Comparison of ENCODE assay signal across 26 cellular contexts in genomic region chr7:117755136-117755535, GRCh38.
DNase-seq lines count a peak whose midpoint lies in the region; ATAC-seq lines count a peak whose summit lies in the region.
"Had no signal": no experiment of that assay in that cellular context is flagged by ENCODE, and none has a peak within 500 bp of the region (broad histone marks: within the 10 kb centered on the region; RNA-seq: fewer than 3 reads in every experiment).

No MANE protein-coding gene starts in this region.

- peaks cover 0 to 6% of the 10 kb centered on the region in 2 donors for H3K27me3 Mint-ChIP-seq in T-cell

- H3K27ac Mint-ChIP-seq in T-cell = no peak overlapping the region
- H3K27ac Mint-ChIP-seq: CD4-positive, alpha-beta memory T cell; IgD-negative memory B cell had no signal

- H3K9me3 Mint-ChIP-seq in T-cell = no peaks in the 10 kb centered on the region
- H3K9me3 Mint-ChIP-seq: CD4-positive, alpha-beta memory T cell; IgD-negative memory B cell had no signal

- H3K4me1 Mint-ChIP-seq in T-cell = no peaks in the 10 kb centered on the region
- H3K4me1 Mint-ChIP-seq: CD4-positive, alpha-beta memory T cell; IgD-negative memory B cell had no signal

- H3K27ac ChIP-seq in cingulate gyrus (ENCODE audit: low read depth, low read length) = peak overlapping the region; percentile 74
- H3K27ac ChIP-seq: HL-60, KMS-11, SJCRH30 had no signal

- ATAC-seq in T-cell (replicated peaks in 1 of 4) = no peak
- ATAC-seq: HCT116, PC-3 had no signal

- no peak overlapping the region for H3K4me3 Mint-ChIP-seq in T-cell
- H3K4me3 Mint-ChIP-seq: CD4-positive, alpha-beta memory T cell; IgD-negative memory B cell had no signal

- peak; percentile 39 for DNase-seq in inferior parietal cortex (ENCODE audit: extremely low spot score)
- peak; percentile 49 for DNase-seq in putamen (ENCODE audit: low spot score)
- DNase-seq in DMS 273 (lab: John Stamatoyannopoulos, UW; ENCODE audit: unreplicated experiment) = no peak
- no peak for DNase-seq in stimulated activated naive CD4-positive, alpha-beta T cell (lab: John Stamatoyannopoulos, UW)
- DNase-seq in T-cell = no peak
- DNase-seq in hepatic stellate cell (ENCODE audit: low spot score) = no peak
- DNase-seq: C1 segment of cervical spinal cord; CD4-positive, alpha-beta memory T cell; DMS79 treated with DMSO at 0.1 percent for 48 hours; GF-D8; GOT3; MM.1S; NCI-H1417; NCI-H1694; NCI-H2029 treated with DMSO at 0.1 percent for 48 hours; NCI-H446 treated with DMSO at 0.1 percent for 48 hours; NCI-H526; NCI-H82; NK-92 treated with Interleukin-12 subunit alpha and Interleukin-12 subunit beta, amount 100 ng/mL, for 24 hours; SJCRH30 had no signal

- no peaks in the 10 kb centered on the region for H3K36me3 Mint-ChIP-seq in T-cell
- H3K36me3 Mint-ChIP-seq: CD4-positive, alpha-beta memory T cell; IgD-negative memory B cell had no signal

- CTCF ChIA-PET in T-cell (lab: Charles Lee) = no interaction called here

- POLR2A ChIA-PET in T-cell (lab: Charles Lee) = no interaction called here

Comparison
In these comparisons a context has a peak if more than half of its experiments do, and no peak if none do; other contexts are left out.
1. DNase-seq: peak in inferior parietal cortex (single experiment) and putamen (single experiment); none in DMS 273 (single experiment), stimulated activated naive CD4-positive, alpha-beta T cell (0 of 6), T-cell (0 of 34) and hepatic stellate cell (single experiment).